ENCODE assay signal across 8 cellular contexts in genomic region chr12:132145334-132145733, GRCh38. TPM values are rescaled to one million over a fixed set of nuclear protein-coding genes. Genes with fewer than 3 reads are reported as not detected.
A peak's percentile ranks its signal among the peaks of the same experiment; 100 is the strongest.
DNase-seq lines count a peak whose midpoint lies in the region; ATAC-seq and TF ChIP-seq lines count a peak whose summit lies in the region.

No MANE protein-coding gene starts in this region.

- H3K4me3 ChIP-seq in GM06990 (replicated peaks; ENCODE audit: low read depth, low read length) (peak overlapping the region; percentile 92), PC-9 (peak overlapping the region; percentile 99), esophagus (ENCODE audit: low read depth in 1 of 2, low read length in 2 of 2) (peak overlapping the region; percentile 88 to 100)

- no peaks in the 10 kb centered on the region for H3F3A ChIP-seq in PC-9 (ENCODE audit: insufficient read depth, low read depth)

- peak overlapping the region; percentile 96 for H3K4me2 ChIP-seq in PC-9

- ATAC-seq in HG02610 (IDR thresholded peaks at IDR 0.05; ENCODE audit: unreplicated experiment) = no peak

- CTCF ChIA-PET in PC-9 (lab: Charles Lee) = interaction anchor here (1.0 kb wide), 1 partner anchor 8 kb away, joined by 3 read pairs; no protein-coding TSS in a partner anchor

- H3K36me3 ChIP-seq in GM06990 (ENCODE audit: control insufficient read depth, insufficient read depth, low read length) = peaks cover 26% of the 10 kb centered on the region
- peaks cover 11% of the 10 kb centered on the region for H3K36me3 ChIP-seq in PC-9 (ENCODE audit: low read depth)
- peaks cover 9 to 27% of the 10 kb centered on the region in 2 donors for H3K36me3 ChIP-seq in esophagus (ENCODE audit: control insufficient read depth in 2 of 2, insufficient read depth in 2 of 2, low read length in 1 of 2)

- H3K9me3 ChIP-seq in PC-9 (ENCODE audit: insufficient read depth, low read depth) (no peaks in the 10 kb centered on the region), esophagus (ENCODE audit: control insufficient read depth in 2 of 2, insufficient read depth in 1 of 2, low read depth in 1 of 2, low read length in 1 of 2) (no peaks in the 10 kb centered on the region)

- BruUV-seq in PC-9 (replicated peaks; lab: Mats Ljungman, UMichigan) = no TSS peak

- H3K27ac ChIP-seq in PC-9 (no peak overlapping the region), esophagus (ENCODE audit: low read depth in 2 of 2, low read length in 1 of 2) (no peak overlapping the region)

- 67 to 75% methylated on average over 7 of the region's 7 CpGs for WGBS in esophagus, 2 donors

- H4K20me1 ChIP-seq in PC-9 (ENCODE audit: insufficient read depth) = 0 out of 2 replicates have a peak, but pooled peaks cover 6% of the 10 kb centered on the region

- TF ChIP-seq CTCF in GM06990 (IDR thresholded peaks at IDR 0.05; ENCODE audit: insufficient read depth, low read length, poor library complexity, severe bottlenecking) (no peak), PC-9 (conservative IDR thresholded peaks at IDR 0.05) (no peak)

- POLR2A ChIA-PET in PC-9 (lab: Charles Lee; ENCODE audit: unreplicated experiment) = no interaction called here

- intact Hi-C loops in PC-9 (cut with micrococcal nuclease; ENCODE audit: unreplicated experiment) = no loop called here
- intact Hi-C loops in posterior vena cava (cut with DNase I) = no loop called here

- H3K79me2 ChIP-seq in PC-9 (ENCODE audit: low read depth) = peaks cover 31% of the 10 kb centered on the region

- DNase-seq in GM06990 (ENCODE audit: extremely low read depth, insufficient read length) (no peak), PC-9 (no peak), posterior vena cava (ENCODE audit: low spot score) (peak; percentile 69), SIG-M5 (lab: John Stamatoyannopoulos, UW) (no peak), kidney tubule cell (ENCODE audit: low spot score) (no peak), HCEC 1CT (no peak)

- H3K4me1 ChIP-seq in PC-9 (replicated peaks; ENCODE audit: insufficient read depth) (peaks cover 13% of the 10 kb centered on the region), esophagus (ENCODE audit: control insufficient read depth in 2 of 2, insufficient read depth in 2 of 2, low read length in 1 of 2) (peaks cover 6 to 21% of the 10 kb centered on the region in 2 donors)

- no peaks in the 10 kb centered on the region for H3K9me2 ChIP-seq in PC-9 (ENCODE audit: insufficient read depth)

- no peak overlapping the region for H2AFZ ChIP-seq in PC-9

- H3K27me3 ChIP-seq in GM06990 (replicated peaks; ENCODE audit: control insufficient read depth, insufficient read depth, low read length) (no peaks in the 10 kb centered on the region), PC-9 (ENCODE audit: insufficient read depth, low read depth) (no peaks in the 10 kb centered on the region), esophagus (ENCODE audit: control insufficient read depth in 1 of 2, insufficient read depth in 2 of 2, low read length in 2 of 2) (no peaks in the 10 kb centered on the region)

RNA-seq across cellular contexts. Expression of gene NOC4L, which starts 1.1 kb away (rescaled TPM):
- 24.1 and 27.1 TPM in 2 replicates for total RNA-seq in PC-9 (2021)
- polyA plus RNA-seq in esophagus = 10 to 100 TPM; 20.6 to 22.7 TPM
- 10 to 100 TPM; 11.2 to 13.6 TPM for total RNA-seq in posterior vena cava

RNA-seq across cellular contexts. Expression of gene DDX51, which starts 1.2 kb away (rescaled TPM):
- total RNA-seq in PC-9 (2021) (16.2 and 19.7 TPM in 2 replicates), posterior vena cava (10 to 100 TPM in 1 of 2 donors, 1 to 10 TPM in 1; 9.7 to 10.2 TPM)
- polyA plus RNA-seq in esophagus = 10 to 100 TPM; 12.3 to 20.4 TPM
